Comparison of ENCODE assay signal across 1 cellular context in genomic region chr14:95045255-95045701, GRCh38.
TF ChIP-seq lines count a peak whose summit lies in the region.

No MANE protein-coding gene starts in this region.

TF ChIP-seq in GM23338, 12 proteins besides CTCF, POLR2A, EP300 and RAD21 (continued from another document):
- TF ChIP-seq ETS1 (IDR thresholded peaks at IDR 0.05) (no peak), ZNF331 (CRISPR knock-in tag; IDR thresholded peaks at IDR 0.05; ENCODE audit: low read depth) (no peak), JUNB (IDR thresholded peaks at IDR 0.05; ENCODE audit: unreplicated experiment) (no peak), ZNF462 (CRISPR knock-in tag; IDR thresholded peaks at IDR 0.05) (no peak), CREB1 (CRISPR knock-in tag; IDR thresholded peaks at IDR 0.05; ENCODE audit: low read depth) (no peak), ZNF114 (CRISPR knock-in tag; IDR thresholded peaks at IDR 0.05) (no peak), STAT1 (IDR thresholded peaks at IDR 0.05; ENCODE audit: unreplicated experiment) (no peak), NANOG (IDR thresholded peaks at IDR 0.05; ENCODE audit: borderline replicate concordance) (no peak)
